9 cellular contexts compared by ENCODE assay signal in the genomic region with DNA sequence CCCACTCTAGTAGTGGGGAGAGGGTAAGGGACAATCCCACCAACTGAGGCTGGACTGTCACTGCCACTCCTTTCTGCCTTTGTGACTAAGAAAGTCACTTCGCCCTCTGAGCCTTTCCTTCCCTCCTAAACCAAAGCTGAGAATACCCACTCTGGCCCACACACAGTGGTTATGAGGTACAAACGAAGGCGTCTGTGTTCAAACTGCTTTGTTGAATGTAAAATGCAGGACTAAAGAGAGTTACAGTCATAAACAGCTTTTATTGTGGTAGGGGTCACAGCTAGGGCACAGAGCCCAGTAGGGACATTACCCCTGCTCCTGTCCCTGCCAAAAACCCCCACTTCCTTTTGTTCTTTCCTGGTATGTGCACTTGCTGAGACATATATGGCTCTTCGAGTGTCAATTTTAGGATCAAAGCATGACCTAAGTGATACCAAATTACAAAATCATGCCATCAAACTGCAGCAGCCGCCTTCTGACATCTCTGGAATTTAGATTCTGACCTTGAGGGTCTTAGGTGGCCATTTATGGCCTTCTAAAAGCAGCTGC. TPM values are rescaled to one million over a fixed set of nuclear protein-coding genes. Genes with fewer than 3 reads are reported as not detected.
DNase-seq lines count a peak whose midpoint lies in the region; ATAC-seq and TF ChIP-seq lines count a peak whose summit lies in the region.
"Had no signal": no experiment of that assay in that cellular context is flagged by ENCODE, and none has a peak within 500 bp of the region (broad histone marks: within the 10 kb centered on the region; RNA-seq: fewer than 3 reads in every experiment).

No MANE protein-coding gene starts in this region.

- H3K36me3 ChIP-seq in GM06990 (ENCODE audit: control insufficient read depth, insufficient read depth, low read length) (no peaks in the 10 kb centered on the region), neural progenitor cell (no peaks in the 10 kb centered on the region)

- peaks cover 2% of the 10 kb centered on the region for H3K9me3 Mint-ChIP-seq in neural progenitor cell

- H3K4me3 ChIP-seq in GM06990 (replicated peaks; ENCODE audit: low read depth, low read length) (no peak overlapping the region), neural progenitor cell (no peak overlapping the region)

- peak; percentile 29 for ATAC-seq in HG02571 (IDR thresholded peaks at IDR 0.05; ENCODE audit: unreplicated experiment)
- ATAC-seq in GM21390 (IDR thresholded peaks at IDR 0.05; ENCODE audit: unreplicated experiment), result no peak

- no peaks in the 10 kb centered on the region for H3K79me2 ChIP-seq in neural progenitor cell (ENCODE audit: low read depth)

- TF ChIP-seq CTCF in GM06990 (IDR thresholded peaks at IDR 0.05; ENCODE audit: insufficient read depth, low read length, poor library complexity, severe bottlenecking), result no peak
- TF ChIP-seq CTCF in neural progenitor cell (IDR thresholded peaks at IDR 0.05), result no peak

- peaks cover 4% of the 10 kb centered on the region for H3F3A ChIP-seq in neural progenitor cell (ENCODE audit: low read depth)

- H3K27me3 ChIP-seq in GM06990 (replicated peaks; ENCODE audit: control insufficient read depth, insufficient read depth, low read length) (no peaks in the 10 kb centered on the region; the same call in none of the 2 replicates), neural progenitor cell (no peaks in the 10 kb centered on the region)

- H3K9me3 ChIP-seq in neural progenitor cell (ENCODE audit: low read depth), result no peaks in the 10 kb centered on the region

- H3K27me3 Mint-ChIP-seq in neural progenitor cell (ENCODE audit: insufficient read depth, low read depth), result peaks cover 4% of the 10 kb centered on the region

- H3K4me2 ChIP-seq in neural progenitor cell, result no peak overlapping the region

- no peak overlapping the region for H3K9ac ChIP-seq in neural progenitor cell

- peaks cover 46% of the 10 kb centered on the region for H4K20me1 ChIP-seq in neural progenitor cell (ENCODE audit: low read depth)

- H3K4me1 ChIP-seq in neural progenitor cell, result peaks cover 38% of the 10 kb centered on the region

- no peak overlapping the region for H2AFZ ChIP-seq in neural progenitor cell (replicated peaks)

- H3K27ac Mint-ChIP-seq in neural progenitor cell, result peak overlapping the region; percentile 80

- H3K27ac ChIP-seq in caudate nucleus (ENCODE audit: low read depth, low read length) (peak overlapping the region; percentile 72), neural progenitor cell (no peak overlapping the region)

- peaks cover 8% of the 10 kb centered on the region for H3K36me3 Mint-ChIP-seq in neural progenitor cell

- peak; percentile 18 for DNase-seq in GM06990 (ENCODE audit: extremely low read depth, insufficient read length)
- no peak for DNase-seq in caudate nucleus (lab: John Stamatoyannopoulos, UW)
- no peak for DNase-seq in neural progenitor cell (ENCODE audit: low spot score)
- DNase-seq in NCI-H2107 treated with DMSO at 0.1 percent for 48 hours (lab: John Stamatoyannopoulos, UW; ENCODE audit: unreplicated experiment), result no peak
- DNase-seq in NCI-H1092 (lab: John Stamatoyannopoulos, UW), result no peak
- DNase-seq in midbrain (lab: John Stamatoyannopoulos, UW), result no peak
- DNase-seq: NCI-H1048 had no signal

- peaks cover 62% of the 10 kb centered on the region for H3K4me1 Mint-ChIP-seq in neural progenitor cell

- H3K4me3 Mint-ChIP-seq in neural progenitor cell, result no peak overlapping the region

RNA-seq across cellular contexts. Expression of a gene that starts 45.1 kb away (rescaled TPM):
- 36.9 and 43.0 TPM in 2 replicates for total RNA-seq in neural progenitor cell (ENCODE audit: low replicate concordance)
